In the genomic region with DNA sequence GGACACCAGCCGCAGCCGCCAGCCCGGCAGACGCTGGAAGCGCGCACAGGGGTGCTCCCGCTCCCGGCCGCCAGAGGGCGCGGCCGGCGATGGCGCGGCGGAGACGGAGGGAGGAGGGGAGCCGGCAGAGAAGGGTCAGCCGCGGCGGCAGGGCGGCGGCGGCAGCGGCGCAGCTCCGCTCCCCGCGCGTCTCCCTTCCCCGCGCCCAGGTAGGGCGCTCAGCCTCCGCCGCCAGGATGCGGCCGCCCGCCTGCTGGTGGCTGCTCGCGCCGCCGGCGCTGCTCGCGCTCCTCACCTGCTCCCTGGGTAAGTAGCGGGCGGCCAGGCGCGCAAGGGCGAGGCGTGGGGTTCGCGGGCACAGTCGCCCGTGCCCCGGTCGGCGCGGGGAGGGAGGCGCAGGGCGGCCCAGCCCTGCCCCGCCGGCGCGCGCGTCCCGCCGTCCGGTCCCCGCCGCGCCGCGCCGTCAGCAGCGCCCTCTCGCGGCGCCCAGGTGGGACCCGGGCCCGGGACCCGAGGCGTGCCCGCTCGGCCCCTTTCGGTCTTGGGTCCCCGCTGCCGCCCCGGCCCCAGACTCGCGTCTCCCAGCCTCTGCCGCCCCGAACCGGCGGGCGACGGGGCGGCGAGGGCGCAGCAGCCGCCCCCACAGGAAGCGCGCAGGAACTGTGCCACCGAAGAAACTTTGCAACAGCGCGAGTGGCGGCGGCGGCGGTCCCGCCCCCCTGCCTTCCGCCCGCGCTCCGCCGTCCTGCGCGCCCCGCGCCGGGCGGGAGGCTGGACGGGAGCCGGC, we compare ENCODE assay signal across 8 cellular contexts. TPM values are rescaled to one million over a fixed set of nuclear protein-coding genes. Genes with fewer than 3 reads are reported as not detected.
DNase-seq lines count a peak whose midpoint lies in the region; ATAC-seq and FAIRE-seq lines count a peak whose summit lies in the region.

A gene (plus strand): TSS at position 127 of the 787 bp plus-strand sequence. CDS start 110 bp downstream, at position 237.

- no peak within 1 kb of the TSS for H4K8ac ChIP-seq in neuronal stem cell (ENCODE audit: low read depth, low read length)

- ATAC-seq in GM21723 (IDR thresholded peaks at IDR 0.05; ENCODE audit: unreplicated experiment) = peak; percentile 89

- H3K9ac ChIP-seq in neuronal stem cell (ENCODE audit: low read depth, low read length, poor library complexity) (peak within 1 kb of the TSS; percentile 96), subcutaneous abdominal adipose tissue (ENCODE audit: low read length in 5 of 5) (peak within 1 kb of the TSS in 4 of 5 donors; percentile 71 to 78 (median 77))

- peak within 1 kb of the TSS; percentile 98 for H2AFZ ChIP-seq in neuronal stem cell (ENCODE audit: low read length)

- peak within 1 kb of the TSS; percentile 83 for H2BK5ac ChIP-seq in neuronal stem cell (ENCODE audit: low read length)

- H2BK15ac ChIP-seq in neuronal stem cell (ENCODE audit: low read length) = peak within 1 kb of the TSS; percentile 56

- no peak within 1 kb of the TSS for H3K4ac ChIP-seq in neuronal stem cell (ENCODE audit: low read length)

- H3K9me3 ChIP-seq in SJCRH30 (replicated peaks) = no peaks in the 10 kb centered on the region
- H3K9me3 ChIP-seq in neuronal stem cell (replicated peaks in 1 of 2; ENCODE audit: control insufficient read depth in 2 of 2, insufficient read depth in 1 of 2, low read depth in 1 of 2, low read length in 2 of 2) = peaks cover 0 to 6% of the 10 kb centered on the region in 2 donors
- H3K9me3 ChIP-seq in subcutaneous abdominal adipose tissue (ENCODE audit: control insufficient read depth in 5 of 5, low read length in 5 of 5) = no peaks in the 10 kb centered on the region

- H4K91ac ChIP-seq in neuronal stem cell (ENCODE audit: low read depth, low read length, poor library complexity) = peak within 1 kb of the TSS; percentile 49

- H3K4me2 ChIP-seq in neuronal stem cell (ENCODE audit: insufficient read depth, low read length, poor library complexity, severe bottlenecking) = peak within 1 kb of the TSS; percentile 67

- H3K18ac ChIP-seq in neuronal stem cell (ENCODE audit: low read length) = peak within 1 kb of the TSS; percentile 98

- no peak within 1 kb of the TSS for H2AK5ac ChIP-seq in neuronal stem cell (ENCODE audit: low read depth, low read length)

- H2BK120ac ChIP-seq in neuronal stem cell (ENCODE audit: low read depth, low read length) = no peak within 1 kb of the TSS

- peaks cover 2% of the 10 kb centered on the region for H3K79me1 ChIP-seq in neuronal stem cell (ENCODE audit: low read depth, low read length)

- WGBS in neuronal stem cell (ENCODE audit: extremely low coverage in 2 of 2, insufficient read length in 2 of 2, insufficient replicate concordance in 1 of 2), 2 donors = no CpG with 5 or more reads among the region's 125 CpGs

- H3K4me1 ChIP-seq in SJCRH30 (peaks cover 11% of the 10 kb centered on the region), neuronal stem cell (ENCODE audit: control insufficient read depth in 2 of 2, insufficient read depth in 1 of 2, low read depth in 1 of 2, low read length in 2 of 2) (peaks cover 0 to 5% of the 10 kb centered on the region in 2 donors), subcutaneous abdominal adipose tissue (ENCODE audit: control insufficient read depth in 5 of 5, insufficient read depth in 5 of 5, low read length in 5 of 5) (peaks cover 4 to 18% (median 14%) of the 10 kb centered on the region in 5 donors)

- peaks cover 12% of the 10 kb centered on the region for H3K27me3 ChIP-seq in SJCRH30
- H3K27me3 ChIP-seq in neuronal stem cell (ENCODE audit: control insufficient read depth in 3 of 3, insufficient read depth in 3 of 3, low read depth in 1 of 3, low read length in 3 of 3) = no peaks in the 10 kb centered on the region
- no peaks in the 10 kb centered on the region for H3K27me3 ChIP-seq in subcutaneous abdominal adipose tissue (ENCODE audit: control insufficient read depth in 5 of 5, insufficient read depth in 4 of 5, low read length in 5 of 5)

- no peak within 1 kb of the TSS for H3K14ac ChIP-seq in neuronal stem cell (ENCODE audit: low read length)

- FAIRE-seq in frontal cortex (lab: Jason Lieb, UNC) = no peak

- H3K36me3 ChIP-seq in SJCRH30 (no peaks in the 10 kb centered on the region), neuronal stem cell (replicated peaks in 1 of 2; ENCODE audit: control insufficient read depth in 2 of 2, insufficient read depth in 2 of 2, low read length in 2 of 2) (no peaks in the 10 kb centered on the region), subcutaneous abdominal adipose tissue (ENCODE audit: control insufficient read depth in 5 of 5, insufficient read depth in 5 of 5, low read length in 5 of 5) (no peaks in the 10 kb centered on the region)

- no peak within 1 kb of the TSS for H2BK12ac ChIP-seq in neuronal stem cell (ENCODE audit: low read length)

- H3K27ac ChIP-seq in SJCRH30 (peak within 1 kb of the TSS; percentile 55), neuronal stem cell (replicated peaks; ENCODE audit: low read length) (peak within 1 kb of the TSS; percentile 95), subcutaneous abdominal adipose tissue (ENCODE audit: low read depth, low read length) (peak within 1 kb of the TSS; percentile 73)

- DNase-seq in Daoy (ENCODE audit: low read depth) = peak; percentile 83
- DNase-seq in KG1 (lab: John Stamatoyannopoulos, UW) = peak; percentile 68
- peak; percentile 76 to 88 for DNase-seq in SJCRH30
- DNase-seq in activated naive CD4-positive, alpha-beta T cell treated with Interleukin-2 at 50 U/mL for 16 hours = peak; percentile 82
- DNase-seq in frontal cortex (ENCODE audit: low spot score in 2 of 2) = peak; percentile 93
- peak; percentile 86 for DNase-seq in neuronal stem cell (ENCODE audit: low spot score)

- peak within 1 kb of the TSS; percentile 38 for H3K23ac ChIP-seq in neuronal stem cell (ENCODE audit: low read depth, low read length, poor library complexity)

- H3K4me3 ChIP-seq in SJCRH30 (peak within 1 kb of the TSS; percentile 84), neuronal stem cell (ENCODE audit: low read length in 2 of 2) (peak within 1 kb of the TSS; percentile 74 to 100), subcutaneous abdominal adipose tissue (ENCODE audit: low read depth in 1 of 5, low read length in 5 of 5) (peak within 1 kb of the TSS; percentile 52 to 77 (median 71))

RNA-seq across cellular contexts. Expression of the gene that starts here (rescaled TPM):
- 6.8 and 8.2 TPM in 2 replicates for total RNA-seq in Daoy (2014; rRNA removed; shearing (Covaris generic))
- 10.3 and 12.2 TPM in 2 replicates for total RNA-seq in SJCRH30 (2014; rRNA removed; shearing (Covaris generic))
- 22.4 TPM for total RNA-seq in frontal cortex
- polyA plus RNA-seq in neuronal stem cell (2013, experiment 1 of 2) = 4.5 TPM
- 4.6 TPM for polyA plus RNA-seq in neuronal stem cell (2013, experiment 2 of 2)

Comparison
In these comparisons a context has a peak if more than half of its experiments do, and no peak if none do; other contexts are left out.
1. Peak in every context shown above with its lines: DNase-seq, ATAC-seq, H3K4me3 ChIP-seq and H3K27ac ChIP-seq.